Comparison of ENCODE assay signal across 29 cellular contexts in genomic region chr13:37662624-37663023, GRCh38.
"Had no signal": no experiment of that assay in that cellular context is flagged by ENCODE, and none has a peak within 500 bp of the region (broad histone marks: within the 10 kb centered on the region; RNA-seq: fewer than 3 reads in every experiment).

No MANE protein-coding gene starts in this region.

- ATAC-seq: effector memory CD8-positive, alpha-beta T cell; esophagus mucosa; gastrocnemius medialis; heart right ventricle; left cardiac atrium; left lung; left ventricle myocardium superior; lower lobe of right lung; mucosa of descending colon had no signal

- H3K9me3 ChIP-seq: esophagus squamous epithelium, gastrocnemius medialis, left lung, lower lobe of right lung, mucosa of descending colon had no signal

- H3K27ac Mint-ChIP-seq: effector memory CD8-positive, alpha-beta T cell; endodermal cell; mesothelial cell of epicardium; naive B cell had no signal

- FAIRE-seq: colon, endometrium, islet of Langerhans, keratinocyte had no signal

- H3K36me3 ChIP-seq: esophagus squamous epithelium, gastrocnemius medialis, heart right ventricle, left lung, lower lobe of right lung had no signal

- DNase-seq: dermis blood vessel endothelial cell; dorsolateral prefrontal cortex; effector CD4-positive, alpha-beta T cell; effector memory CD8-positive, alpha-beta T cell; endodermal cell; erythroblast; esophagus squamous epithelium; foreskin fibroblast; foreskin melanocyte; gastrocnemius medialis; glutamatergic neuron; head of caudate nucleus; heart right ventricle; hippocampal formation; left cardiac atrium; left lung; left ventricle myocardium superior; lower lobe of right lung; mesenchymal stem cell; mucosa of descending colon; naive B cell had no signal

- H3K9me3 Mint-ChIP-seq: endodermal cell, mesothelial cell of epicardium had no signal

- H3K4me1 Mint-ChIP-seq: mesothelial cell of epicardium, naive B cell had no signal

- H3K27me3 Mint-ChIP-seq: effector memory CD8-positive, alpha-beta T cell; naive B cell had no signal

- H3K4me1 ChIP-seq: esophagus squamous epithelium, gastrocnemius medialis, heart right ventricle, left lung, lower lobe of right lung had no signal

- H3K27me3 ChIP-seq: dorsolateral prefrontal cortex, esophagus squamous epithelium, gastrocnemius medialis, heart right ventricle, left lung had no signal

- H3K36me3 Mint-ChIP-seq: mesothelial cell of epicardium, naive B cell had no signal

- H3K4me3 ChIP-seq: coronary artery, dorsolateral prefrontal cortex, esophagus squamous epithelium, gastrocnemius medialis, heart right ventricle, left lung, lower lobe of right lung, mucosa of descending colon had no signal

- H3K4me3 Mint-ChIP-seq: effector memory CD8-positive, alpha-beta T cell; endodermal cell; mesothelial cell of epicardium; naive B cell had no signal

- H3K27ac ChIP-seq: coronary artery, dorsolateral prefrontal cortex, epithelial cell of prostate, esophagus squamous epithelium, gastrocnemius medialis, heart right ventricle, left lung, lower lobe of right lung had no signal
